ENCODE assay signal across 1 cellular context in genomic region chr5:124910354-124911016, GRCh38.
TF ChIP-seq lines count a peak whose summit lies in the region.

No MANE protein-coding gene starts in this region.

TF ChIP-seq in GM12878, 131 proteins besides CTCF, POLR2A, EP300 and RAD21 (continued from another document and continues in another):
- TF ChIP-seq SUZ12 (IDR thresholded peaks at IDR 0.05; ENCODE audit: unreplicated experiment), result no peak
- TF ChIP-seq IKZF1 (conservative IDR thresholded peaks at IDR 0.05), result peak; percentile 35; the same call in 1 of the 2 replicates
- TF ChIP-seq BCLAF1 (IDR thresholded peaks at IDR 0.05), result no peak
- TF ChIP-seq BCL11A (IDR thresholded peaks at IDR 0.05; ENCODE audit: low read depth, low read length), result peak; percentile 39; the same call in 1 of the 2 replicates
- no peak for TF ChIP-seq E2F8 (IDR thresholded peaks at IDR 0.05; ENCODE audit: low read depth, partially characterized antibody)
- TF ChIP-seq SREBF1 (IDR thresholded peaks at IDR 0.05; ENCODE audit: low read length), result no peak
- TF ChIP-seq MEF2B (IDR thresholded peaks at IDR 0.05; ENCODE audit: partially characterized antibody, poor library complexity, severe bottlenecking), result peak; percentile 32
- peak; percentile 44 for TF ChIP-seq CUX1 (IDR thresholded peaks at IDR 0.05; ENCODE audit: insufficient replicate concordance, low read depth, low read length)
- no peak for TF ChIP-seq HDAC2 (IDR thresholded peaks at IDR 0.05)
- no peak for TF ChIP-seq POLR2AphosphoS5 (IDR thresholded peaks at IDR 0.05; ENCODE audit: low read length)
- no peak for TF ChIP-seq SMARCA5 (IDR thresholded peaks at IDR 0.05)
- no peak for TF ChIP-seq TCF12 (IDR thresholded peaks at IDR 0.05; ENCODE audit: low read depth, low read length)
- no peak for TF ChIP-seq RBBP5 (conservative IDR thresholded peaks at IDR 0.05)
- TF ChIP-seq JUNB (IDR thresholded peaks at IDR 0.05), result peak; percentile 68
- no peak for TF ChIP-seq IRF3 (IDR thresholded peaks at IDR 0.05)
- no peak for TF ChIP-seq EGR1 (IDR thresholded peaks at IDR 0.05; ENCODE audit: borderline replicate concordance in 1 of 2, low read depth in 2 of 2, low read length in 2 of 2)
- TF ChIP-seq USF2 (IDR thresholded peaks at IDR 0.05; ENCODE audit: borderline replicate concordance, low read depth, low read length), result no peak
- TF ChIP-seq ELK1 (IDR thresholded peaks at IDR 0.05; ENCODE audit: low read depth, low read length), result 0 out of 2 replicates have a peak, but pooled peaks have one; percentile 13
- peak; percentile 62; the same call in 1 of the 2 replicates for TF ChIP-seq CBFB (IDR thresholded peaks at IDR 0.05; ENCODE audit: low read depth)
- no peak for TF ChIP-seq HSF1 (IDR thresholded peaks at IDR 0.05; ENCODE audit: low read depth, low read length)
- no peak for TF ChIP-seq RFX5 (IDR thresholded peaks at IDR 0.05; ENCODE audit: low read depth, low read length)
- 0 out of 2 replicates have a peak, but pooled peaks have one; percentile 34 for TF ChIP-seq TBL1XR1 (IDR thresholded peaks at IDR 0.05; ENCODE audit: low read depth, low read length)
- no peak for TF ChIP-seq ZZZ3 (IDR thresholded peaks at IDR 0.05; ENCODE audit: control insufficient read depth, insufficient read length, low read depth)
- no peak for TF ChIP-seq SMC3 (IDR thresholded peaks at IDR 0.05; ENCODE audit: borderline replicate concordance, low read length)
- peak; percentile 95 for TF ChIP-seq ZNF687 (IDR thresholded peaks at IDR 0.05)
- no peak for TF ChIP-seq HDGF (IDR thresholded peaks at IDR 0.05)
- peak; percentile 61; the same call in 1 of the 2 replicates for TF ChIP-seq FOXM1 (IDR thresholded peaks at IDR 0.05; ENCODE audit: low read depth, low read length)
- TF ChIP-seq CHD4 (IDR thresholded peaks at IDR 0.05), result no peak
- TF ChIP-seq ZBTB4 (CRISPR knock-in tag; IDR thresholded peaks at IDR 0.05), result peak; percentile 84; the same call in 1 of the 2 replicates
- TF ChIP-seq TCF3 (IDR thresholded peaks at IDR 0.05; ENCODE audit: borderline replicate concordance, insufficient read depth, low read depth, low read length), result no peak
- no peak for TF ChIP-seq FOS (IDR thresholded peaks at IDR 0.05; ENCODE audit: borderline replicate concordance, extremely low read depth, insufficient read length)
- TF ChIP-seq NRF1 (conservative IDR thresholded peaks at IDR 0.05; ENCODE audit: low read depth, low read length), result no peak
- no peak for TF ChIP-seq NFYA (IDR thresholded peaks at IDR 0.05; ENCODE audit: borderline replicate concordance, low read depth, low read length)
- no peak for TF ChIP-seq RB1 (IDR thresholded peaks at IDR 0.05; ENCODE audit: borderline replicate concordance)
